ENCODE assay signal across 14 cellular contexts in genomic region chr3:9935966-9936365, GRCh38. TPM values are rescaled to one million over a fixed set of nuclear protein-coding genes. Genes with fewer than 3 reads are reported as not detected.
A peak's percentile ranks its signal among the peaks of the same experiment; 100 is the strongest.
DNase-seq lines count a peak whose midpoint lies in the region; ATAC-seq and TF ChIP-seq lines count a peak whose summit lies in the region.
"Had no signal": no experiment of that assay in that cellular context is flagged by ENCODE, and none has a peak within 500 bp of the region (broad histone marks: within the 10 kb centered on the region; RNA-seq: fewer than 3 reads in every experiment).

No MANE protein-coding gene starts in this region.

- H3F3A ChIP-seq in DOHH2 (ENCODE audit: control insufficient read depth, insufficient read depth), result no peaks in the 10 kb centered on the region; the same call in 1 of the 2 replicates

- POLR2A ChIA-PET in A673 (lab: Charles Lee; ENCODE audit: low non-redundant PET), result no interaction called here

- 96% methylated on average over 4 of the region's 4 CpGs for WGBS in hepatocyte (ENCODE audit: low lambda C conversion rate, missing lambda C conversion rate)

- H3K27me3 Mint-ChIP-seq in activated T-cell treated with anti-CD3 and anti-CD28 coated beads, Interleukin-2, amount 50 U/mL, for 72 hours (ENCODE audit: low read depth), result no peaks in the 10 kb centered on the region
- no peaks in the 10 kb centered on the region for H3K27me3 Mint-ChIP-seq in activated naive CD8-positive, alpha-beta T cell treated with anti-CD3 and anti-CD28 coated beads, Interleukin-2, amount 50 U/mL, for 24 hours

- CTCF ChIA-PET in A673 (lab: Charles Lee), result no interaction called here

- H3K36me3 Mint-ChIP-seq in activated T-cell treated with anti-CD3 and anti-CD28 coated beads, Interleukin-2, amount 50 U/mL, for 72 hours (ENCODE audit: insufficient read depth in 2 of 2), result peaks cover 0 to 3% of the 10 kb centered on the region in 2 donors
- H3K36me3 Mint-ChIP-seq in activated naive CD8-positive, alpha-beta T cell treated with anti-CD3 and anti-CD28 coated beads, Interleukin-2, amount 50 U/mL, for 24 hours (ENCODE audit: low read depth), result peaks cover 7% of the 10 kb centered on the region

- H3K4me1 ChIP-seq in DOHH2 (ENCODE audit: control insufficient read depth, low read length), result peaks cover 36% of the 10 kb centered on the region
- H3K4me1 ChIP-seq in hepatocyte (ENCODE audit: insufficient read depth), result peaks cover 29% of the 10 kb centered on the region
- H3K4me1 ChIP-seq in A673 (ENCODE audit: insufficient read depth, low read length, poor library complexity, severe bottlenecking), result peaks cover 15% of the 10 kb centered on the region

- no peak for TF ChIP-seq CTCF in DOHH2 (IDR thresholded peaks at IDR 0.05; ENCODE audit: low read depth, low read length, poor library complexity, severe bottlenecking)
- no peak for TF ChIP-seq CTCF in hepatocyte (IDR thresholded peaks at IDR 0.05; ENCODE audit: poor library complexity)
- TF ChIP-seq CTCF in A673 (conservative IDR thresholded peaks at IDR 0.05; ENCODE audit: low read depth, low read length), result no peak

- no peaks in the 10 kb centered on the region for H3K9me2 ChIP-seq in DOHH2 (replicated peaks; ENCODE audit: control insufficient read depth, low read length)
- H3K9me2 ChIP-seq in hepatocyte (replicated peaks; ENCODE audit: insufficient read depth), result no peaks in the 10 kb centered on the region

- H4K20me1 ChIP-seq in DOHH2 (ENCODE audit: control insufficient read depth, insufficient read depth, low read depth, low read length) (no peaks in the 10 kb centered on the region), hepatocyte (ENCODE audit: insufficient read depth, poor library complexity, severe bottlenecking) (no peaks in the 10 kb centered on the region)

- H3K4me2 ChIP-seq in DOHH2 (ENCODE audit: low read length) (peak overlapping the region; percentile 91), hepatocyte (peak overlapping the region; percentile 99)

- no peak overlapping the region for H3K4me3 Mint-ChIP-seq in activated T-cell treated with anti-CD3 and anti-CD28 coated beads, Interleukin-2, amount 50 U/mL, for 72 hours
- no peak overlapping the region for H3K4me3 Mint-ChIP-seq in activated naive CD8-positive, alpha-beta T cell treated with anti-CD3 and anti-CD28 coated beads, Interleukin-2, amount 50 U/mL, for 24 hours

- H3K9me3 Mint-ChIP-seq in activated T-cell treated with anti-CD3 and anti-CD28 coated beads, Interleukin-2, amount 50 U/mL, for 72 hours, result no peaks in the 10 kb centered on the region
- H3K9me3 Mint-ChIP-seq in activated naive CD8-positive, alpha-beta T cell treated with anti-CD3 and anti-CD28 coated beads, Interleukin-2, amount 50 U/mL, for 24 hours, result no peaks in the 10 kb centered on the region

- no peak for ATAC-seq in activated T-cell treated with anti-CD3 and anti-CD28 coated beads, Interleukin-2, amount 50 U/mL, for 72 hours (replicated peaks in 1 of 2)
- no peak for ATAC-seq in activated naive CD8-positive, alpha-beta T cell treated with anti-CD3 and anti-CD28 coated beads, Interleukin-2, amount 50 U/mL, for 24 hours

- intact Hi-C loops in A673 (cut with micrococcal nuclease; ENCODE audit: unreplicated experiment), result no loop called here

- no peak overlapping the region for H3K4me3 ChIP-seq in DOHH2 (ENCODE audit: low read length)
- no peak overlapping the region for H3K4me3 ChIP-seq in hepatocyte
- H3K4me3 ChIP-seq in A673 (ENCODE audit: low read depth, low read length, poor library complexity, severe bottlenecking), result no peak overlapping the region

- H3K9me3 ChIP-seq in DOHH2 (ENCODE audit: control insufficient read depth, insufficient read depth, low read length), result no peaks in the 10 kb centered on the region
- no peaks in the 10 kb centered on the region for H3K9me3 ChIP-seq in hepatocyte (ENCODE audit: low read depth)
- H3K9me3 ChIP-seq in A673 (ENCODE audit: low read depth, low read length, poor library complexity, severe bottlenecking), result no peaks in the 10 kb centered on the region

- H2AFZ ChIP-seq in hepatocyte, result no peak overlapping the region

- H3K36me3 ChIP-seq in DOHH2 (ENCODE audit: control insufficient read depth, low read length) (peaks cover 29% of the 10 kb centered on the region), hepatocyte (replicated peaks; ENCODE audit: insufficient read depth, low read depth) (no peaks in the 10 kb centered on the region), A673 (ENCODE audit: insufficient read depth, low read length, poor library complexity, severe bottlenecking) (peaks cover 7% of the 10 kb centered on the region)

- H3K27ac ChIP-seq in DOHH2 (ENCODE audit: low read depth, low read length) (no peak overlapping the region), hepatocyte (no peak overlapping the region), substantia nigra (ENCODE audit: low read depth, low read length, poor library complexity, severe bottlenecking) (no peak overlapping the region), A673 (ENCODE audit: low read depth, low read length, poor library complexity, severe bottlenecking) (no peak overlapping the region)

- peak overlapping the region; percentile 16 for H3K27ac Mint-ChIP-seq in activated T-cell treated with anti-CD3 and anti-CD28 coated beads, Interleukin-2, amount 50 U/mL, for 72 hours
- peak overlapping the region; percentile 37 for H3K27ac Mint-ChIP-seq in activated naive CD8-positive, alpha-beta T cell treated with anti-CD3 and anti-CD28 coated beads, Interleukin-2, amount 50 U/mL, for 24 hours

- H3K79me2 ChIP-seq in DOHH2 (ENCODE audit: control insufficient read depth, low read length), result peaks cover 22% of the 10 kb centered on the region
- peaks cover 26% of the 10 kb centered on the region for H3K79me2 ChIP-seq in hepatocyte

- H3K4me1 Mint-ChIP-seq in activated T-cell treated with anti-CD3 and anti-CD28 coated beads, Interleukin-2, amount 50 U/mL, for 72 hours (ENCODE audit: low read depth), result peaks cover 34% of the 10 kb centered on the region
- H3K4me1 Mint-ChIP-seq in activated naive CD8-positive, alpha-beta T cell treated with anti-CD3 and anti-CD28 coated beads, Interleukin-2, amount 50 U/mL, for 24 hours, result peaks cover 35% of the 10 kb centered on the region

- DNase-seq in activated T-cell treated with anti-CD3 and anti-CD28 coated beads, Interleukin-2, amount 50 U/mL, for 72 hours, result no peak
- DNase-seq in activated T-cell treated with anti-CD3 and anti-CD28 coated beads, Interleukin-2, amount 50 U/mL, for 48 hours, result no peak
- DNase-seq in activated naive CD8-positive, alpha-beta T cell treated with anti-CD3 and anti-CD28 coated beads, Interleukin-2, amount 50 U/mL, for 24 hours, result no peak
- DNase-seq in hepatocyte (ENCODE audit: low spot score) (no peak), substantia nigra (lab: John Stamatoyannopoulos, UW) (no peak), UCSD-AML1 (lab: John Stamatoyannopoulos, UW; ENCODE audit: unreplicated experiment) (no peak), A673 (ENCODE audit: low spot score) (no peak)
- DNase-seq: H7, Kasumi-1, NCI-H2029, NCI-H2171 treated with DMSO at 0.1 percent for 48 hours, NCI-H82, SHP77 treated with DMSO at 0.1 percent for 48 hours had no signal

- H3K27me3 ChIP-seq in DOHH2 (ENCODE audit: control insufficient read depth, low read length) (no peaks in the 10 kb centered on the region), hepatocyte (no peaks in the 10 kb centered on the region), A673 (replicated peaks; ENCODE audit: insufficient read depth, low read depth, low read length, poor library complexity) (no peaks in the 10 kb centered on the region)

- BruUV-seq in A673 (replicated peaks; lab: Mats Ljungman, UMichigan), result no TSS peak

RNA-seq across cellular contexts. Expression of gene CRELD1, which starts 2.3 kb away (rescaled TPM):
- 10 to 100 TPM; 18.8 to 25.3 TPM for total RNA-seq in activated T-cell treated with anti-CD3 and anti-CD28 coated beads, Interleukin-2, amount 50 U/mL, for 72 hours
- 40.5 and 43.9 TPM in 2 replicates for total RNA-seq in hepatocyte
- 82.9 and 83.6 TPM in 2 replicates for polyA plus RNA-seq in hepatocyte
- 13.2 and 20.3 TPM in 2 replicates for total RNA-seq in A673 (2021)

RNA-seq across cellular contexts. Expression of gene PRRT3, which starts 16.2 kb away (rescaled TPM):
- total RNA-seq in activated T-cell treated with anti-CD3 and anti-CD28 coated beads, Interleukin-2, amount 50 U/mL, for 72 hours, result 10 to 100 TPM in 1 of 2 donors, 1 to 10 TPM in 1; 7.9 to 14.5 TPM
- total RNA-seq in hepatocyte (1.1 and 2.5 TPM in 2 replicates), A673 (2021) (1.1 and 1.8 TPM in 2 replicates)
- polyA plus RNA-seq in hepatocyte, result 2.0 and 4.0 TPM in 2 replicates

RNA-seq across cellular contexts. Expression of gene IL17RC, which starts 19.1 kb away (rescaled TPM):
- total RNA-seq in activated T-cell treated with anti-CD3 and anti-CD28 coated beads, Interleukin-2, amount 50 U/mL, for 72 hours, result under 1 TPM; 0.41 to 0.93 TPM
- total RNA-seq in hepatocyte, result 27.3 and 39.4 TPM in 2 replicates
- polyA plus RNA-seq in hepatocyte, result 47.8 and 48.5 TPM in 2 replicates
- 9.3 and 15.2 TPM in 2 replicates for total RNA-seq in A673 (2021)

RNA-seq across cellular contexts. Expression of gene IL17RE, which starts 33.3 kb away (rescaled TPM):
- 1 to 10 TPM in 1 of 2 donors, under 1 TPM in 1; 0.94 to 5.5 TPM for total RNA-seq in activated T-cell treated with anti-CD3 and anti-CD28 coated beads, Interleukin-2, amount 50 U/mL, for 72 hours
- 9.1 and 10.2 TPM in 2 replicates for total RNA-seq in hepatocyte
- polyA plus RNA-seq in hepatocyte, result 6.3 and 6.8 TPM in 2 replicates
- 2.3 and 2.6 TPM in 2 replicates for total RNA-seq in A673 (2021)

RNA-seq across cellular contexts. Expression of gene JAGN1, which starts 45.6 kb away (rescaled TPM):
- 10 to 100 TPM; 34.6 to 39.4 TPM for total RNA-seq in activated T-cell treated with anti-CD3 and anti-CD28 coated beads, Interleukin-2, amount 50 U/mL, for 72 hours
- total RNA-seq in hepatocyte, result 61.4 and 73.8 TPM in 2 replicates
- 70.2 and 83.5 TPM in 2 replicates for polyA plus RNA-seq in hepatocyte
- 38.1 and 38.8 TPM in 2 replicates for total RNA-seq in A673 (2021)
